15 cellular contexts compared by ENCODE assay signal in genomic region chr11:63884191-63884590, GRCh38. TPM values are rescaled to one million over a fixed set of nuclear protein-coding genes. Genes with fewer than 3 reads are reported as not detected.
DNase-seq lines count a peak whose midpoint lies in the region; ATAC-seq and TF ChIP-seq lines count a peak whose summit lies in the region.
"Had no signal": no experiment of that assay in that cellular context is flagged by ENCODE, and none has a peak within 500 bp of the region (broad histone marks: within the 10 kb centered on the region; RNA-seq: fewer than 3 reads in every experiment).

No MANE protein-coding gene starts in this region.

- peaks cover 78% of the 10 kb centered on the region for H3K4me1 Mint-ChIP-seq in CD4-positive, alpha-beta T cell (ENCODE audit: low read depth)

- TF ChIP-seq CTCF in CD4-positive, alpha-beta T cell (IDR thresholded peaks at IDR 0.05): no peak
- no peak for TF ChIP-seq CTCF in GM13977 (IDR thresholded peaks at IDR 0.05; ENCODE audit: extremely low read depth, insufficient read depth, missing control alignments)

- H3K27ac ChIP-seq in CD4-positive, alpha-beta T cell (ENCODE audit: low read depth, low read length): peak overlapping the region; percentile 32
- H3K27ac ChIP-seq in KOPT-K1 (ENCODE audit: low read depth, low read length, poor library complexity, severe bottlenecking): peak overlapping the region; percentile 4
- peak overlapping the region; percentile 54 for H3K27ac ChIP-seq in ectodermal cell (ENCODE audit: insufficient read depth, low read depth, low read length, poor library complexity, severe bottlenecking)
- no peak overlapping the region for H3K27ac ChIP-seq in Karpas-422 (ENCODE audit: low read length)

- H3K9ac ChIP-seq in Karpas-422 (ENCODE audit: low read length): no peak overlapping the region

- H4K20me1 ChIP-seq in Karpas-422 (ENCODE audit: insufficient read depth, low read depth, low read length): peaks cover 35% of the 10 kb centered on the region

- H3K9me2 ChIP-seq in Karpas-422 (replicated peaks; ENCODE audit: insufficient read depth, low read length): no peaks in the 10 kb centered on the region

- H3K27ac Mint-ChIP-seq in CD4-positive, alpha-beta T cell: peak overlapping the region; percentile 85

- no peaks in the 10 kb centered on the region for H3K9me3 Mint-ChIP-seq in CD4-positive, alpha-beta T cell
- H3K9me3 Mint-ChIP-seq: central memory CD8-positive, alpha-beta T cell had no signal

- H3K4me3 ChIP-seq in ectodermal cell (ENCODE audit: insufficient read depth, low read depth, low read length): no peak overlapping the region
- H3K4me3 ChIP-seq in Karpas-422 (ENCODE audit: low read length): no peak overlapping the region
- H3K4me3 ChIP-seq: mucosa of descending colon had no signal

- no peaks in the 10 kb centered on the region for H3K27me3 ChIP-seq in CD4-positive, alpha-beta T cell (ENCODE audit: control insufficient read depth, insufficient read depth, low read length)
- H3K27me3 ChIP-seq in ectodermal cell (ENCODE audit: control insufficient read depth, insufficient read depth, low read length, poor library complexity, severe bottlenecking) (no peaks in the 10 kb centered on the region), Karpas-422 (ENCODE audit: low read length) (no peaks in the 10 kb centered on the region)

- H3K4me3 Mint-ChIP-seq in CD4-positive, alpha-beta T cell: no peak overlapping the region
- H3K4me3 Mint-ChIP-seq: central memory CD8-positive, alpha-beta T cell had no signal

- no peak overlapping the region for H2AFZ ChIP-seq in Karpas-422 (ENCODE audit: low read length)

- no peak overlapping the region for H3K4me2 ChIP-seq in Karpas-422 (ENCODE audit: low read depth, low read length, poor library complexity, severe bottlenecking)

- ATAC-seq in CD4-positive, alpha-beta T cell (ENCODE audit: poor library complexity): no peak

- CTCF ChIA-PET in CD4-positive, alpha-beta T cell (lab: Charles Lee): interaction anchor here (1.6 kb wide), 1 partner anchor 23 kb away, joined by 4 read pairs; no protein-coding TSS in a partner anchor

- POLR2A ChIA-PET in CD4-positive, alpha-beta T cell (lab: Charles Lee): interaction anchor here (2.0 kb wide), 1 partner anchor 12 kb away, joined by 6 read pairs; no protein-coding TSS in a partner anchor

- in situ Hi-C loops in GM13977 (cut with MboI; ENCODE audit: low pct_unique_long_range_greater_than_20kb, low sequenced_read_pairs, unreplicated experiment): no loop called here

- H3K4me1 ChIP-seq in ectodermal cell (ENCODE audit: control insufficient read depth, insufficient read depth, low read length) (peaks cover 33% of the 10 kb centered on the region), Karpas-422 (ENCODE audit: low read length) (peaks cover 25% of the 10 kb centered on the region)

- WGBS in ectodermal cell, 2 experiments: 83 to 87% methylated on average over 1 of the region's 1 CpG

- intact Hi-C loops in CD4-positive, alpha-beta T cell (cut with DNase I, micrococcal nuclease): no loop called here

- H3K27me3 Mint-ChIP-seq in CD4-positive, alpha-beta T cell: no peaks in the 10 kb centered on the region
- H3K27me3 Mint-ChIP-seq: central memory CD8-positive, alpha-beta T cell had no signal

- peaks cover 91% of the 10 kb centered on the region for H3K79me2 ChIP-seq in Karpas-422 (ENCODE audit: low read length)

- H3K9me3 ChIP-seq in CD4-positive, alpha-beta T cell (ENCODE audit: control insufficient read depth, low read length): no peaks in the 10 kb centered on the region
- H3K9me3 ChIP-seq in KOPT-K1 (ENCODE audit: insufficient read depth, low read length, poor library complexity, severe bottlenecking): no peaks in the 10 kb centered on the region
- no peaks in the 10 kb centered on the region for H3K9me3 ChIP-seq in ectodermal cell (ENCODE audit: control insufficient read depth, low read length)
- H3K9me3 ChIP-seq in Karpas-422 (ENCODE audit: low read length): no peaks in the 10 kb centered on the region
- H3K9me3 ChIP-seq: mucosa of descending colon had no signal

- H3K36me3 Mint-ChIP-seq in CD4-positive, alpha-beta T cell (ENCODE audit: low read depth): peaks cover 14% of the 10 kb centered on the region

- H3K36me3 ChIP-seq in KOPT-K1 (ENCODE audit: insufficient read depth, low read length) (peaks cover 2% of the 10 kb centered on the region; the same call in 1 of the 2 replicates), ectodermal cell (ENCODE audit: control insufficient read depth, insufficient read depth, low read length) (no peaks in the 10 kb centered on the region), Karpas-422 (ENCODE audit: insufficient read depth, low read length) (no peaks in the 10 kb centered on the region)

- DNase-seq in CD4-positive, alpha-beta T cell: no peak
- DNase-seq in renal cortical epithelial cell (ENCODE audit: low read depth) (peak; percentile 46), NCI-H2029 treated with DMSO at 0.1 percent for 48 hours (lab: John Stamatoyannopoulos, UW) (no peak), HPDE6-E6E7 (ENCODE audit: extremely low spot score) (no peak), GM13977 (ENCODE audit: low spot score) (no peak), Karpas-422 (no peak)
- DNase-seq: activated effector memory CD4-positive, alpha-beta T cell treated with Interleukin-2 at 50 U/mL for 16 hours; H7; mucosa of descending colon; NCI-H446; stimulated activated CD4-positive, alpha-beta T cell treated with anti-CD3 and anti-CD28 coated beads, Interleukin-2, amount 100 ng/mL, for 24 hours; T-helper 1 cell had no signal

RNA-seq across cellular contexts. Expression of gene RCOR2, which starts 32.8 kb away (rescaled TPM):
- total RNA-seq in CD4-positive, alpha-beta T cell: not detected
- 109 TPM for polyA plus RNA-seq in ectodermal cell (2013, experiment 1 of 4)
- 133 TPM for polyA plus RNA-seq in ectodermal cell (2013, experiment 2 of 4)
- polyA plus RNA-seq in ectodermal cell (2013, experiment 3 of 4): 98.7 TPM
- 113 TPM for polyA plus RNA-seq in ectodermal cell (2013, experiment 4 of 4)
- total RNA-seq in renal cortical epithelial cell: 0.35 and 1.6 TPM in 2 replicates
- 2.1 and 2.4 TPM in 2 replicates for total RNA-seq in Karpas-422 (2014; rRNA removed; shearing (Covaris generic); ENCODE audit: low replicate concordance)

RNA-seq across cellular contexts. Expression of gene MARK2, which starts 45.3 kb away (rescaled TPM):
- 10 to 100 TPM; 18.4 to 21.0 TPM for total RNA-seq in CD4-positive, alpha-beta T cell
- 35.8 TPM for polyA plus RNA-seq in ectodermal cell (2013, experiment 1 of 4)
- polyA plus RNA-seq in ectodermal cell (2013, experiment 2 of 4): 38.6 TPM
- polyA plus RNA-seq in ectodermal cell (2013, experiment 3 of 4): 26.4 TPM
- 26.1 TPM for polyA plus RNA-seq in ectodermal cell (2013, experiment 4 of 4)
- 12.5 and 25.2 TPM in 2 replicates for total RNA-seq in renal cortical epithelial cell
- 22.1 and 26.9 TPM in 2 replicates for total RNA-seq in Karpas-422 (2014; rRNA removed; shearing (Covaris generic); ENCODE audit: low replicate concordance)

RNA-seq across cellular contexts. Expression of gene NAA40, which starts 54.6 kb away (rescaled TPM):
- total RNA-seq in CD4-positive, alpha-beta T cell: 10 to 100 TPM; 11.8 to 14.0 TPM
- polyA plus RNA-seq in ectodermal cell (2013, experiment 1 of 4): 46.4 TPM
- 46.5 TPM for polyA plus RNA-seq in ectodermal cell (2013, experiment 2 of 4)
- polyA plus RNA-seq in ectodermal cell (2013, experiment 3 of 4): 33.9 TPM
- 39.2 TPM for polyA plus RNA-seq in ectodermal cell (2013, experiment 4 of 4)
- total RNA-seq in renal cortical epithelial cell: 7.1 and 25.8 TPM in 2 replicates
- 19.0 and 19.2 TPM in 2 replicates for total RNA-seq in Karpas-422 (2014; rRNA removed; shearing (Covaris generic); ENCODE audit: low replicate concordance)
